11 cellular contexts compared by ENCODE assay signal in genomic region chr20:62918830-62919229, GRCh38. TPM values are rescaled to one million over a fixed set of nuclear protein-coding genes. Genes with fewer than 3 reads are reported as not detected.
DNase-seq lines count a peak whose midpoint lies in the region; ATAC-seq, FAIRE-seq and TF ChIP-seq lines count a peak whose summit lies in the region.
"Had no signal": no experiment of that assay in that cellular context is flagged by ENCODE, and none has a peak within 500 bp of the region (broad histone marks: within the 10 kb centered on the region; RNA-seq: fewer than 3 reads in every experiment).

No MANE protein-coding gene starts in this region.

- H3K36me3 ChIP-seq in RWPE2 (ENCODE audit: low read depth) (peaks cover 46% of the 10 kb centered on the region), BE2C (peaks cover 2% of the 10 kb centered on the region; the same call in 1 of the 2 replicates)

- DNase-seq in GM12891 (ENCODE audit: insufficient read length, low spot score) (no peak), RWPE2 (ENCODE audit: low spot score) (peak; percentile 48), progenitor cell of endocrine pancreas (ENCODE audit: low spot score, unreplicated experiment) (no peak), GOT3 (lab: John Stamatoyannopoulos, UW) (no peak), BE2C (no peak), NCI-H1105 (lab: John Stamatoyannopoulos, UW) (no peak)
- peak; percentile 79 for DNase-seq in activated naive CD4-positive, alpha-beta T cell treated with anti-CD3 and anti-CD28 coated beads for 36 hours
- DNase-seq: DMS153, heart right ventricle had no signal

- H3K27me3 ChIP-seq in RWPE2 (ENCODE audit: insufficient read depth, poor library complexity, severe bottlenecking) (no peaks in the 10 kb centered on the region), BE2C (no peaks in the 10 kb centered on the region)
- H3K27me3 ChIP-seq: heart right ventricle had no signal

- no peak for ATAC-seq in RWPE2 (ENCODE audit: low read depth)
- no peak for ATAC-seq in SK-N-SH treated with all-trans-retinoic acid at 6 μM for 48 hours
- ATAC-seq: heart right ventricle had no signal

- no peaks in the 10 kb centered on the region for H3K9me3 Mint-ChIP-seq in activated naive CD4-positive, alpha-beta T cell treated with anti-CD3 and anti-CD28 coated beads for 36 hours
- H3K9me3 Mint-ChIP-seq in progenitor cell of endocrine pancreas (ENCODE audit: low read depth): no peaks in the 10 kb centered on the region

- H3K4me3 Mint-ChIP-seq in activated naive CD4-positive, alpha-beta T cell treated with anti-CD3 and anti-CD28 coated beads for 36 hours: peak overlapping the region; percentile 65
- no peak overlapping the region for H3K4me3 Mint-ChIP-seq in progenitor cell of endocrine pancreas (ENCODE audit: low read depth)

- peak; percentile 23 for FAIRE-seq in GM12891 (lab: Jason Lieb, UNC)
- FAIRE-seq: TTC549 had no signal

- H3K4me1 Mint-ChIP-seq in activated naive CD4-positive, alpha-beta T cell treated with anti-CD3 and anti-CD28 coated beads for 36 hours (ENCODE audit: low read depth): peaks cover 89% of the 10 kb centered on the region
- H3K4me1 Mint-ChIP-seq in progenitor cell of endocrine pancreas (ENCODE audit: low read depth): peaks cover 49% of the 10 kb centered on the region

- H3K27ac ChIP-seq in RWPE2 (ENCODE audit: poor library complexity, severe bottlenecking): no peak overlapping the region

- H3K27ac Mint-ChIP-seq in activated naive CD4-positive, alpha-beta T cell treated with anti-CD3 and anti-CD28 coated beads for 36 hours: peak overlapping the region; percentile 80
- H3K27ac Mint-ChIP-seq in progenitor cell of endocrine pancreas: peak overlapping the region; percentile 29

- H3K27me3 Mint-ChIP-seq in activated naive CD4-positive, alpha-beta T cell treated with anti-CD3 and anti-CD28 coated beads for 36 hours (ENCODE audit: low read depth): no peaks in the 10 kb centered on the region
- H3K27me3 Mint-ChIP-seq in progenitor cell of endocrine pancreas: no peaks in the 10 kb centered on the region

- no peak for TF ChIP-seq CTCF in RWPE2 (IDR thresholded peaks at IDR 0.05; ENCODE audit: poor library complexity, severe bottlenecking)
- TF ChIP-seq CTCF in progenitor cell of endocrine pancreas (IDR thresholded peaks at IDR 0.05; ENCODE audit: unreplicated experiment): no peak
- no peak for TF ChIP-seq CTCF in BE2C (IDR thresholded peaks at IDR 0.05; ENCODE audit: low read depth, low read length)

- H3K9me3 ChIP-seq in RWPE2 (ENCODE audit: severe bottlenecking) (no peaks in the 10 kb centered on the region), BE2C (no peaks in the 10 kb centered on the region)
- H3K9me3 ChIP-seq: heart right ventricle had no signal

- H3K4me3 ChIP-seq in RWPE2 (ENCODE audit: severe bottlenecking): no peak overlapping the region
- H3K4me3 ChIP-seq in BE2C (ENCODE audit: low read depth, low read length): no peak overlapping the region

- no peak for TF ChIP-seq POLR2A in GM12891 (IDR thresholded peaks at IDR 0.05; ENCODE audit: low read depth, low read length)

- H3K36me3 Mint-ChIP-seq in activated naive CD4-positive, alpha-beta T cell treated with anti-CD3 and anti-CD28 coated beads for 36 hours (ENCODE audit: low read depth): peaks cover 11% of the 10 kb centered on the region
- no peaks in the 10 kb centered on the region for H3K36me3 Mint-ChIP-seq in progenitor cell of endocrine pancreas (ENCODE audit: insufficient read depth)

- H3K4me1 ChIP-seq in RWPE2 (ENCODE audit: insufficient read depth, poor library complexity, severe bottlenecking): peaks cover 41% of the 10 kb centered on the region
- peaks cover 11% of the 10 kb centered on the region for H3K4me1 ChIP-seq in BE2C

- intact Hi-C loops in activated naive CD4-positive, alpha-beta T cell treated with anti-CD3 and anti-CD28 coated beads for 36 hours (cut with micrococcal nuclease): no loop called here

- CTCF ChIA-PET in activated naive CD4-positive, alpha-beta T cell treated with anti-CD3 and anti-CD28 coated beads for 36 hours (lab: Charles Lee): interaction anchor here (0.7 to 4.0 kb wide), 5 partner anchors 9 to 54 kb away, joined by 4 to 34 read pairs (median 15); partner anchors contain the start of gene DIDO1

TF ChIP-seq in GM12891, 5 proteins besides CTCF, POLR2A, EP300 and RAD21:
- no peak for TF ChIP-seq POLR2AphosphoS5 (IDR thresholded peaks at IDR 0.05; ENCODE audit: low read depth, low read length)
- TF ChIP-seq POU2F2 (IDR thresholded peaks at IDR 0.05; ENCODE audit: low read depth, low read length): no peak
- peak; percentile 40; the same call in 1 of the 2 replicates for TF ChIP-seq SPI1 (IDR thresholded peaks at IDR 0.05; ENCODE audit: low read depth, low read length)
- no peak for TF ChIP-seq PAX5 (IDR thresholded peaks at IDR 0.05; ENCODE audit: insufficient read depth, low read length, severe bottlenecking)
- TF ChIP-seq TAF1 (IDR thresholded peaks at IDR 0.05; ENCODE audit: low read depth, low read length): no peak

TF ChIP-seq in SK-N-SH treated with all-trans-retinoic acid at 6 μM for 48 hours, 23 proteins besides CTCF, POLR2A, EP300 and RAD21:
- TF ChIP-seq GLIS3 (CRISPR knock-in tag; IDR thresholded peaks at IDR 0.05) (no peak), ARNTL (CRISPR knock-in tag; IDR thresholded peaks at IDR 0.05; ENCODE audit: borderline replicate concordance, low read depth) (no peak)

RNA-seq across cellular contexts. Expression of gene DIDO1, which starts 7.5 kb away (rescaled TPM):
- polyA plus RNA-seq in GM12891 (2012; ENCODE audit: low read depth, missing spikeins): 29.5 TPM
- 10 to 100 TPM; 49.5 to 50.3 TPM for total RNA-seq in activated naive CD4-positive, alpha-beta T cell treated with anti-CD3 and anti-CD28 coated beads for 36 hours
- 68.2 and 71.2 TPM in 2 replicates for total RNA-seq in progenitor cell of endocrine pancreas
- polyA plus RNA-seq in BE2C (2012; ENCODE audit: insufficient read depth, insufficient read length, low read depth): 78.2 TPM

RNA-seq across cellular contexts. Expression of gene GID8, which starts 19.1 kb away (rescaled TPM):
- 23.0 TPM for polyA plus RNA-seq in GM12891 (2012; ENCODE audit: low read depth, missing spikeins)
- total RNA-seq in activated naive CD4-positive, alpha-beta T cell treated with anti-CD3 and anti-CD28 coated beads for 36 hours: 10 to 100 TPM; 32.7 to 34.0 TPM
- 66.7 and 71.6 TPM in 2 replicates for total RNA-seq in progenitor cell of endocrine pancreas
- polyA plus RNA-seq in BE2C (2012; ENCODE audit: insufficient read depth, insufficient read length, low read depth): 85.9 TPM

RNA-seq across cellular contexts. Expression of gene SLC17A9, which starts 33.7 kb away (rescaled TPM):
- 33.7 TPM for polyA plus RNA-seq in GM12891 (2012; ENCODE audit: low read depth, missing spikeins)
- total RNA-seq in activated naive CD4-positive, alpha-beta T cell treated with anti-CD3 and anti-CD28 coated beads for 36 hours: 10 to 100 TPM; 17.4 to 20.6 TPM
- 8.0 and 8.3 TPM in 2 replicates for total RNA-seq in progenitor cell of endocrine pancreas
- polyA plus RNA-seq in BE2C (2012; ENCODE audit: insufficient read depth, insufficient read length, low read depth): 10.3 TPM

RNA-seq across cellular contexts. Expression of gene TCFL5, which starts 57.2 kb away (rescaled TPM):
- 9.5 TPM for polyA plus RNA-seq in GM12891 (2012; ENCODE audit: low read depth, missing spikeins)
- total RNA-seq in activated naive CD4-positive, alpha-beta T cell treated with anti-CD3 and anti-CD28 coated beads for 36 hours: 1 to 10 TPM; 5.4 to 5.5 TPM
- 7.7 and 7.9 TPM in 2 replicates for total RNA-seq in progenitor cell of endocrine pancreas
- polyA plus RNA-seq in BE2C (2012; ENCODE audit: insufficient read depth, insufficient read length, low read depth): 8.8 TPM

Comparison
In these comparisons a context has a peak if more than half of its experiments do, and no peak if none do; other contexts are left out.
1. DNase-seq: peak in RWPE2 (single experiment) and activated naive CD4-positive, alpha-beta T cell treated with anti-CD3 and anti-CD28 coated beads for 36 hours (single experiment); none in GM12891 (single experiment), progenitor cell of endocrine pancreas (single experiment), GOT3 (single experiment), BE2C (single experiment) and NCI-H1105 (single experiment).